Comparison of ENCODE assay signal across 17 cellular contexts in the genomic region with DNA sequence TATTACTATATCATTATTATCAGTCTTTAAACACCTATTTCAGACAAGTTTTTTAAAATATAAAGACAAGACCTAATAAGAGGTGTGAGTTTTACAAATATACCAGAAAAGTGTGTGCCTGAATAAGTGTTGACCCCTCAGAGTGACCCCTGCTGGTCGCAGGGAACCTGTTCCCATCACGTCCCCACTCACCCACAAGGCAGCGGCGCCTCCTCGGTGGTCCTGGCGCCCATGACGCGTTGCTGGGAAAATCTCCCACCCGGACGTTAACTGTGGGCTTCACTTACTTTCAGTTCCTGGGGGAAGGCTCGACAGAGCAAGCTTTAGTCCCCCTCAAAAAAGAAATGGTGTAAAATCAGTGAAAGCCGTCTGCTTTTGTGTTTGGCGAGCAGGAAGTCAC.
DNase-seq lines count a peak whose midpoint lies in the region; ATAC-seq, FAIRE-seq and TF ChIP-seq lines count a peak whose summit lies in the region.
"Had no signal": no experiment of that assay in that cellular context is flagged by ENCODE, and none has a peak within 500 bp of the region (broad histone marks: within the 10 kb centered on the region; RNA-seq: fewer than 3 reads in every experiment).

No MANE protein-coding gene starts in this region.

- H3K4me1 Mint-ChIP-seq in chondrocyte (ENCODE audit: low read depth), result peaks cover 3% of the 10 kb centered on the region
- peaks cover 43% of the 10 kb centered on the region for H3K4me1 Mint-ChIP-seq in neural progenitor cell
- H3K4me1 Mint-ChIP-seq in CD8-positive, alpha-beta memory T cell, result peaks cover 12 to 17% (median 15%) of the 10 kb centered on the region in 3 donors

- H3K4me2 ChIP-seq in neural progenitor cell, result no peak overlapping the region

- no peaks in the 10 kb centered on the region for H3K27me3 ChIP-seq in neural progenitor cell
- peaks cover 18% of the 10 kb centered on the region for H3K27me3 ChIP-seq in CD8-positive, alpha-beta memory T cell (ENCODE audit: insufficient read depth, low read length, poor library complexity, severe bottlenecking)

- no peak overlapping the region for H3K9ac ChIP-seq in neural progenitor cell

- H3K79me2 ChIP-seq in neural progenitor cell (ENCODE audit: low read depth), result no peaks in the 10 kb centered on the region

- no peak for TF ChIP-seq POLR2A in GM18505 (IDR thresholded peaks at IDR 0.05; ENCODE audit: borderline replicate concordance, extremely low read depth, insufficient read depth, insufficient read length)

- H3K36me3 ChIP-seq in neural progenitor cell, result no peaks in the 10 kb centered on the region
- no peaks in the 10 kb centered on the region for H3K36me3 ChIP-seq in CD8-positive, alpha-beta memory T cell (ENCODE audit: insufficient read depth, low read length)

- TF ChIP-seq CTCF in GM12872 (IDR thresholded peaks at IDR 0.05; ENCODE audit: insufficient read depth, low read depth, low read length) (0 out of 3 replicates have a peak, but pooled peaks have one; percentile 9), chondrocyte (IDR thresholded peaks at IDR 0.05) (peak; percentile 12), neural progenitor cell (IDR thresholded peaks at IDR 0.05) (peak; percentile 25)

- H3K4me3 Mint-ChIP-seq in chondrocyte (ENCODE audit: unreplicated experiment), result no peak overlapping the region
- H3K4me3 Mint-ChIP-seq in neural progenitor cell, result no peak overlapping the region
- no peak overlapping the region for H3K4me3 Mint-ChIP-seq in CD8-positive, alpha-beta memory T cell
- H3K4me3 Mint-ChIP-seq: CD4-positive, CD25-positive, alpha-beta regulatory T cell had no signal

- H3K36me3 Mint-ChIP-seq in chondrocyte (ENCODE audit: low read depth) (no peaks in the 10 kb centered on the region), neural progenitor cell (no peaks in the 10 kb centered on the region)
- H3K36me3 Mint-ChIP-seq in CD8-positive, alpha-beta memory T cell, result no peaks in the 10 kb centered on the region
- H3K36me3 Mint-ChIP-seq: CD4-positive, CD25-positive, alpha-beta regulatory T cell had no signal

- no peak overlapping the region for H3K27ac ChIP-seq in neural progenitor cell
- H3K27ac ChIP-seq in caudate nucleus (ENCODE audit: low read depth, low read length), result no peak overlapping the region
- H3K27ac ChIP-seq in CD8-positive, alpha-beta memory T cell (ENCODE audit: low read depth, low read length), result no peak overlapping the region

- H3K9me3 ChIP-seq in neural progenitor cell (ENCODE audit: low read depth), result no peaks in the 10 kb centered on the region
- no peaks in the 10 kb centered on the region for H3K9me3 ChIP-seq in CD8-positive, alpha-beta memory T cell (ENCODE audit: low read length)

- no peak overlapping the region for H3K27ac Mint-ChIP-seq in chondrocyte (ENCODE audit: unreplicated experiment)
- H3K27ac Mint-ChIP-seq in neural progenitor cell, result no peak overlapping the region
- H3K27ac Mint-ChIP-seq in CD8-positive, alpha-beta memory T cell, result peak overlapping the region in 1 of 8 donors; percentile 79

- peaks cover 2% of the 10 kb centered on the region for H3K27me3 Mint-ChIP-seq in chondrocyte (ENCODE audit: low read depth)
- H3K27me3 Mint-ChIP-seq in neural progenitor cell (ENCODE audit: insufficient read depth, low read depth), result peaks cover 6% of the 10 kb centered on the region
- peaks cover 7 to 9% of the 10 kb centered on the region in 2 donors for H3K27me3 Mint-ChIP-seq in CD8-positive, alpha-beta memory T cell

- H3F3A ChIP-seq in neural progenitor cell (ENCODE audit: low read depth), result peaks cover 12% of the 10 kb centered on the region

- peak; percentile 51 for FAIRE-seq in HTR-8/SVneo (lab: Jason Lieb, UNC)

- POLR2A ChIA-PET in CD8-positive, alpha-beta memory T cell (lab: Charles Lee), result no interaction called here

- ATAC-seq in GM18505 (IDR thresholded peaks at IDR 0.05; ENCODE audit: unreplicated experiment), result no peak

- H3K4me1 ChIP-seq in neural progenitor cell, result peaks cover 24% of the 10 kb centered on the region
- peaks cover 17% of the 10 kb centered on the region for H3K4me1 ChIP-seq in CD8-positive, alpha-beta memory T cell (ENCODE audit: insufficient read depth, low read length)

- no peaks in the 10 kb centered on the region for H4K20me1 ChIP-seq in neural progenitor cell (ENCODE audit: low read depth)

- H3K9me3 Mint-ChIP-seq in chondrocyte (ENCODE audit: low read depth), result no peaks in the 10 kb centered on the region
- peaks cover 3% of the 10 kb centered on the region for H3K9me3 Mint-ChIP-seq in neural progenitor cell
- H3K9me3 Mint-ChIP-seq in CD8-positive, alpha-beta memory T cell, result no peaks in the 10 kb centered on the region

- CTCF ChIA-PET in CD8-positive, alpha-beta memory T cell (lab: Charles Lee), result no interaction called here

- DNase-seq in HTR-8/SVneo (ENCODE audit: insufficient read length, low spot score) (no peak), chondrocyte (ENCODE audit: low spot score) (no peak), neural progenitor cell (ENCODE audit: low spot score) (no peak), caudate nucleus (lab: John Stamatoyannopoulos, UW) (no peak)
- no peak for DNase-seq in CD8-positive, alpha-beta memory T cell
- DNase-seq: ACHN; Calu3; CD4-positive, CD25-positive, alpha-beta regulatory T cell; DMS79 treated with DMSO at 0.1 percent for 48 hours; GF-D8; IMR-90; NCI-H1436; NCI-H2081; NCI-H524; RPMI8226 had no signal

- no peak overlapping the region for H3K4me3 ChIP-seq in neural progenitor cell
- no peak overlapping the region for H3K4me3 ChIP-seq in CD8-positive, alpha-beta memory T cell (ENCODE audit: low read length)

- H2AFZ ChIP-seq in neural progenitor cell (replicated peaks), result no peak overlapping the region
